29 cellular contexts compared by ENCODE assay signal in the genomic region with DNA sequence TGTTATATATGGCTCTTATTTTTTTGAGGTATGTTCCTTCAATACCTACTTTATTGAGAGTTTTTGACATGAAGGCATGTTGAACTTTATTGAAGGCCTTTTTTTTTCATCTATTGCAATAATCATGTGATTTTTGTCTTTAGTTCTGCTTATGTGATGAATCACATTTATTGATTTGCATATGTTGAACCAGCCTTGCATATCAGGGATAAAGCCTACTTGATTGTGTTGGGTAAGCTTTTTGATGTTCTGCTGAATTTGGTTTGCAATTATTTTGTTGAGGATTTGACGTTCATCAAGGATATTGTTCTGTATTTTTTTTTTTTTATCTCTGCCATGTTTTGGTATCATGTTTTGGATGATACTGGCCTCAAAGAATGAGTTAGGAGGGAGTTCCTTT. TPM values are rescaled to one million over a fixed set of nuclear protein-coding genes. Genes with fewer than 3 reads are reported as not detected.
"Had no signal": no experiment of that assay in that cellular context is flagged by ENCODE, and none has a peak within 500 bp of the region (broad histone marks: within the 10 kb centered on the region; RNA-seq: fewer than 3 reads in every experiment).

No MANE protein-coding gene starts in this region.

- H3K4me1 Mint-ChIP-seq: immature natural killer cell; stimulated activated naive CD8-positive, alpha-beta T cell treated with anti-CD3 and anti-CD28 coated beads, Interleukin-15, amount 100 ng/mL, for 72 hours had no signal

- H3K4me3 Mint-ChIP-seq: immature natural killer cell; mesothelial cell of epicardium; naive thymus-derived CD4-positive, alpha-beta T cell; natural killer cell treated with Interleukin-12 subunit alpha and Interleukin-12 subunit beta and Interleukin-15 and Interleukin-18, amount 100 ng/mL, for 72 hours; stimulated activated naive CD8-positive, alpha-beta T cell treated with anti-CD3 and anti-CD28 coated beads, Interleukin-15, amount 100 ng/mL, for 72 hours; type B pancreatic cell had no signal

- DNase-seq: hypothalamus; immature natural killer cell; kidney; left colon; left lung; lower lobe of right lung; mammary epithelial cell; mesendoderm; naive thymus-derived CD4-positive, alpha-beta T cell; ovary; right lobe of liver; stimulated activated CD4-positive, alpha-beta T cell treated with anti-CD3 and anti-CD28 coated beads, Interleukin-1b, Interleukin-23, amount 100 ng/mL, for 48 hours; stimulated activated CD4-positive, alpha-beta T cell treated with anti-CD3 and anti-CD28 coated beads, Interleukin-2, amount 100 ng/mL, for 48 hours; stimulated activated CD4-positive, alpha-beta T cell treated with anti-CD3 and anti-CD28 coated beads, Interleukin-4, amount 100 ng/mL, for 4 hours; stimulated activated CD8-positive, alpha-beta memory T cell treated with anti-CD3 and anti-CD28 coated beads, Interleukin-4, amount 100 ng/mL, for 48 hours; stimulated activated naive CD4-positive, alpha-beta T cell; stimulated activated naive CD8-positive, alpha-beta T cell treated with anti-CD3 and anti-CD28 coated beads, Interleukin-15, amount 100 ng/mL, for 72 hours; substantia nigra; uterus had no signal

- H3K27ac Mint-ChIP-seq: immature natural killer cell; mesothelial cell of epicardium; naive thymus-derived CD4-positive, alpha-beta T cell; natural killer cell treated with Interleukin-12 subunit alpha and Interleukin-12 subunit beta and Interleukin-15 and Interleukin-18, amount 100 ng/mL, for 72 hours; progenitor cell of endocrine pancreas; stimulated activated naive CD8-positive, alpha-beta T cell treated with anti-CD3 and anti-CD28 coated beads, Interleukin-15, amount 100 ng/mL, for 72 hours; type B pancreatic cell had no signal

- ATAC-seq: left colon; left lung; lower lobe of right lung; naive thymus-derived CD4-positive, alpha-beta T cell; natural killer cell treated with Interleukin-12 subunit alpha and Interleukin-12 subunit beta and Interleukin-15 and Interleukin-18, amount 100 ng/mL, for 72 hours; right lobe of liver; stimulated activated naive CD8-positive, alpha-beta T cell treated with anti-CD3 and anti-CD28 coated beads, Interleukin-15, amount 100 ng/mL, for 72 hours had no signal

- H3K27me3 Mint-ChIP-seq: naive thymus-derived CD4-positive, alpha-beta T cell; progenitor cell of endocrine pancreas; stimulated activated naive CD8-positive, alpha-beta T cell treated with anti-CD3 and anti-CD28 coated beads, Interleukin-15, amount 100 ng/mL, for 72 hours; type B pancreatic cell had no signal

RNA-seq across cellular contexts. Expression of a gene that starts 15.2 kb away (rescaled TPM):
- total RNA-seq: mammary epithelial cell; mononuclear cell; naive thymus-derived CD4-positive, alpha-beta T cell; natural killer cell treated with Interleukin-12 subunit alpha and Interleukin-12 subunit beta and Interleukin-15 and Interleukin-18, amount 100 ng/mL, for 72 hours; renal cortical epithelial cell; skeletal muscle tissue had no signal

RNA-seq across cellular contexts. Expression of a gene that starts 27.1 kb away (rescaled TPM):
- total RNA-seq: natural killer cell treated with Interleukin-12 subunit alpha and Interleukin-12 subunit beta and Interleukin-15 and Interleukin-18, amount 100 ng/mL, for 72 hours; progenitor cell of endocrine pancreas had no signal

RNA-seq across cellular contexts. Expression of a gene that starts 44.5 kb away (rescaled TPM):
- total RNA-seq: left colon; mononuclear cell; naive thymus-derived CD4-positive, alpha-beta T cell; natural killer cell treated with Interleukin-12 subunit alpha and Interleukin-12 subunit beta and Interleukin-15 and Interleukin-18, amount 100 ng/mL, for 72 hours; omental fat pad; progenitor cell of endocrine pancreas; temporal lobe; ureter had no signal
